ENCODE assay signal across 28 cellular contexts in the genomic region with DNA sequence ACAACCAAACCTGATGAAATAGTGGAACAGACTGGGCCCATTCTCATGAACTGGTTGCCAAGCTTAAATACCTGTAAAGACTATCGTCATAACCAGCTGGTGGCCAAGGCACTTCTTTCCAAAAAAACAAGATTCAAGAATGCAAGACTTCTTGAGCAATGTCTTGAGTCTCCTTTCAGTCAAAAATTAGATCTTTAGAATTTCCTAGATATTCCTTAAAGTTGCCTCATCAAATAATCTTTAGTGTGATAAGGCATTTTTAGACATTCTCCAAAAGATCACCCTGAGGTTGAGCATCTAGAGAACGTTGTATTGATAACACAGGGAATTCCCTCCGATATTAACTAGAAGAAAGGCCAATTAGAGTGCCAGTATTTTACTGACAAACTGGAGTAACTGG.
"Had no signal": no experiment of that assay in that cellular context is flagged by ENCODE, and none has a peak within 500 bp of the region (broad histone marks: within the 10 kb centered on the region; RNA-seq: fewer than 3 reads in every experiment).

No MANE protein-coding gene starts in this region.

- H3K4me1 ChIP-seq: stomach, suprapubic skin, testis, thyroid gland, tibial artery, tibial nerve, transverse colon, upper lobe of right lung, uterus, vagina had no signal

- H3K27ac ChIP-seq: stomach, suprapubic skin, testis, thoracic aorta, thyroid gland, tibial artery, tibial nerve, transverse colon, upper lobe of left lung, upper lobe of right lung, uterus, vagina had no signal

- H3K4me3 ChIP-seq: stomach, suprapubic skin, testis, thoracic aorta, thyroid gland, tibial artery, tibial nerve, transverse colon, upper lobe of left lung, upper lobe of right lung, uterus, vagina had no signal

- FAIRE-seq: urothelium cell line had no signal

- H3K36me3 ChIP-seq: stomach, suprapubic skin, thoracic aorta, thyroid gland, tibial artery, tibial nerve, transverse colon, upper lobe of left lung, upper lobe of right lung, uterus, vagina had no signal

- H3K27me3 ChIP-seq: testis, thyroid gland, tibial artery, tibial nerve, transverse colon, upper lobe of left lung, uterus, vagina had no signal

- DNase-seq: stimulated activated CD4-positive, alpha-beta T cell treated with anti-CD3 and anti-CD28 coated beads, Interleukin-2, amount 100 ng/mL, for 48 hours; stimulated activated CD4-positive, alpha-beta T cell treated with anti-CD3 and anti-CD28 coated beads, Interleukin-4, amount 100 ng/mL, for 1 hour; stimulated activated CD4-positive, alpha-beta T cell treated with anti-CD3 and anti-CD28 coated beads, Interleukin-4, amount 100 ng/mL, for 24 hours; stimulated activated CD4-positive, alpha-beta T cell treated with anti-CD3 and anti-CD28 coated beads, Interleukin-4, amount 100 ng/mL, for 4 hours; stimulated activated CD8-positive, alpha-beta memory T cell treated with anti-CD3 and anti-CD28 coated beads, Interleukin-4, amount 100 ng/mL, for 48 hours; stimulated activated naive B cell treated with anti-CD40 and anti-IgM and Interleukin-4, amounts not matched to agents 10 μg/mL and 1 μg/mL and 100 μg/mL, for 72 hours; stimulated activated naive CD4-positive, alpha-beta T cell; stimulated activated naive CD4-positive, alpha-beta T cell treated with Interleukin-2 at 50 U/mL for 16 hours; stimulated activated naive CD8-positive, alpha-beta T cell treated with anti-CD3 and anti-CD28 coated beads, Interleukin-15, amount 100 ng/mL, for 72 hours; stimulated activated naive CD8-positive, alpha-beta T cell treated with anti-CD3 and anti-CD28 coated beads, Interleukin-15, Interleukin-2, amounts not matched to agents 100 U/mL and 50 U/mL, for 24 hours; stomach; substantia nigra; testis; thyroid gland; tibial artery; transverse colon; upper lobe of left lung; upper lobe of right lung; uterus had no signal

- H3K4me1 Mint-ChIP-seq: stimulated activated effector memory CD8-positive, alpha-beta T cell treated with anti-CD3 and anti-CD28 coated beads, Interleukin-12 subunit alpha, Interleukin-12 subunit beta, amount 100 ng/mL, for 72 hours had no signal

- H3K4me3 Mint-ChIP-seq: stimulated activated effector memory CD8-positive, alpha-beta T cell treated with anti-CD3 and anti-CD28 coated beads, Interleukin-12 subunit alpha, Interleukin-12 subunit beta, amount 100 ng/mL, for 72 hours; stimulated activated memory B cell treated with anti-CD40 and anti-IgM and Interleukin-4, amounts not matched to agents 10 μg/mL and 1 μg/mL and 100 μg/mL, for 72 hours; stimulated activated naive B cell treated with anti-CD40 and anti-IgM and Interleukin-4, amounts not matched to agents 10 μg/mL and 1 μg/mL and 100 μg/mL, for 72 hours; stimulated activated naive CD8-positive, alpha-beta T cell treated with anti-CD3 and anti-CD28 coated beads, Interleukin-15, amount 100 ng/mL, for 72 hours; stimulated activated naive CD8-positive, alpha-beta T cell treated with anti-CD3 and anti-CD28 coated beads, Interleukin-15, Interleukin-2, amounts not matched to agents 100 ng/mL and 50 ng/mL, for 24 hours; type B pancreatic cell had no signal

- H3K27ac Mint-ChIP-seq: stimulated activated effector memory CD8-positive, alpha-beta T cell treated with anti-CD3 and anti-CD28 coated beads, Interleukin-12 subunit alpha, Interleukin-12 subunit beta, amount 100 ng/mL, for 72 hours; stimulated activated memory B cell treated with anti-CD40 and anti-IgM and Interleukin-4, amounts not matched to agents 10 μg/mL and 1 μg/mL and 100 μg/mL, for 72 hours; stimulated activated naive B cell treated with anti-CD40 and anti-IgM and Interleukin-4, amounts not matched to agents 10 μg/mL and 1 μg/mL and 100 μg/mL, for 72 hours; stimulated activated naive CD8-positive, alpha-beta T cell treated with anti-CD3 and anti-CD28 coated beads, Interleukin-15, amount 100 ng/mL, for 72 hours; stimulated activated naive CD8-positive, alpha-beta T cell treated with anti-CD3 and anti-CD28 coated beads, Interleukin-15, Interleukin-2, amounts not matched to agents 100 ng/mL and 50 ng/mL, for 24 hours; type B pancreatic cell had no signal

- H3K36me3 Mint-ChIP-seq: stimulated activated effector memory CD8-positive, alpha-beta T cell treated with anti-CD3 and anti-CD28 coated beads, Interleukin-12 subunit alpha, Interleukin-12 subunit beta, amount 100 ng/mL, for 72 hours; stimulated activated memory B cell treated with anti-CD40 and anti-IgM and Interleukin-4, amounts not matched to agents 10 μg/mL and 1 μg/mL and 100 μg/mL, for 72 hours; stimulated activated naive B cell treated with anti-CD40 and anti-IgM and Interleukin-4, amounts not matched to agents 10 μg/mL and 1 μg/mL and 100 μg/mL, for 72 hours; type B pancreatic cell had no signal

- H3K9me3 ChIP-seq: stomach, suprapubic skin, testis, thoracic aorta, thyroid gland, tibial artery, tibial nerve, transverse colon, upper lobe of left lung, upper lobe of right lung, uterus, vagina had no signal

- H3K9me3 Mint-ChIP-seq: stimulated activated memory B cell treated with anti-CD40 and anti-IgM and Interleukin-4, amounts not matched to agents 10 μg/mL and 1 μg/mL and 100 μg/mL, for 72 hours had no signal
